8 cellular contexts compared by ENCODE assay signal in genomic region chr7:74612015-74612829, GRCh38. TPM values are rescaled to one million over a fixed set of nuclear protein-coding genes. Genes with fewer than 3 reads are reported as not detected.
DNase-seq lines count a peak whose midpoint lies in the region; ATAC-seq and TF ChIP-seq lines count a peak whose summit lies in the region.

No MANE protein-coding gene starts in this region.

- no peak overlapping the region for H3K4me3 Mint-ChIP-seq in stimulated activated naive CD8-positive, alpha-beta T cell treated with anti-CD3 and anti-CD28 coated beads, Interleukin-15, amount 100 ng/mL, for 72 hours

- H3K27ac Mint-ChIP-seq in stimulated activated naive CD8-positive, alpha-beta T cell treated with anti-CD3 and anti-CD28 coated beads, Interleukin-15, amount 100 ng/mL, for 72 hours: peak overlapping the region in 1 of 2 donors; percentile 29

- no peaks in the 10 kb centered on the region for H3K27me3 ChIP-seq in MG63
- H3K27me3 ChIP-seq in right atrium auricular region: no peaks in the 10 kb centered on the region
- H3K27me3 ChIP-seq in stomach smooth muscle (ENCODE audit: control insufficient read depth in 1 of 2, insufficient read depth in 2 of 2, low read length in 2 of 2): no peaks in the 10 kb centered on the region

- no peak for ATAC-seq in HG02623 (IDR thresholded peaks at IDR 0.05; ENCODE audit: unreplicated experiment)
- no peak for ATAC-seq in stimulated activated naive CD8-positive, alpha-beta T cell treated with anti-CD3 and anti-CD28 coated beads, Interleukin-15, amount 100 ng/mL, for 72 hours

- TF ChIP-seq POLR2A in erythroblast (IDR thresholded peaks at IDR 0.05; ENCODE audit: low read length): no peak

- peaks cover 18% of the 10 kb centered on the region for H3K4me1 Mint-ChIP-seq in stimulated activated naive CD8-positive, alpha-beta T cell treated with anti-CD3 and anti-CD28 coated beads, Interleukin-15, amount 100 ng/mL, for 72 hours

- H3K4me1 ChIP-seq in right atrium auricular region (peaks cover 0 to 8% of the 10 kb centered on the region in 2 donors), stomach smooth muscle (ENCODE audit: control insufficient read depth, insufficient read depth, low read length) (peaks cover 13% of the 10 kb centered on the region)

- H3K27ac ChIP-seq in right atrium auricular region: peak overlapping the region; percentile 13 to 83
- peak overlapping the region; percentile 83 for H3K27ac ChIP-seq in stomach smooth muscle (ENCODE audit: low read length)

- DNase-seq in MG63 (peak; percentile 44), UCSD-AML1 (lab: John Stamatoyannopoulos, UW; ENCODE audit: unreplicated experiment) (peak; percentile 22), right atrium auricular region (ENCODE audit: low spot score) (no peak), erythroblast (lab: John Stamatoyannopoulos, UW) (no peak)
- DNase-seq in activated CD8-positive, alpha-beta memory T cell treated with anti-CD3 and anti-CD28 coated beads for 24 hours: no peak
- no peak for DNase-seq in stimulated activated naive CD8-positive, alpha-beta T cell treated with anti-CD3 and anti-CD28 coated beads, Interleukin-15, amount 100 ng/mL, for 72 hours

- H3K4me3 ChIP-seq in MG63 (no peak overlapping the region), right atrium auricular region (no peak overlapping the region), stomach smooth muscle (ENCODE audit: low read length in 2 of 2) (no peak overlapping the region)

- H3K36me3 ChIP-seq in MG63 (no peaks in the 10 kb centered on the region), right atrium auricular region (no peaks in the 10 kb centered on the region), stomach smooth muscle (ENCODE audit: control insufficient read depth in 2 of 2, insufficient read depth in 2 of 2, low read length in 2 of 2) (no peaks in the 10 kb centered on the region)

- H3K9ac ChIP-seq in stomach smooth muscle (ENCODE audit: low read length in 2 of 2): peak overlapping the region in 1 of 2 donors; percentile 36

- no peaks in the 10 kb centered on the region for H3K9me3 Mint-ChIP-seq in stimulated activated naive CD8-positive, alpha-beta T cell treated with anti-CD3 and anti-CD28 coated beads, Interleukin-15, amount 100 ng/mL, for 72 hours

- no peak for TF ChIP-seq CTCF in right atrium auricular region (IDR thresholded peaks at IDR 0.05)

- H3K27me3 Mint-ChIP-seq in stimulated activated naive CD8-positive, alpha-beta T cell treated with anti-CD3 and anti-CD28 coated beads, Interleukin-15, amount 100 ng/mL, for 72 hours: peaks cover 9% of the 10 kb centered on the region

- H3K9me3 ChIP-seq in MG63: no peaks in the 10 kb centered on the region
- H3K9me3 ChIP-seq in right atrium auricular region: no peaks in the 10 kb centered on the region
- no peaks in the 10 kb centered on the region for H3K9me3 ChIP-seq in stomach smooth muscle (ENCODE audit: control insufficient read depth in 2 of 2, low read length in 2 of 2)

RNA-seq across cellular contexts. Expression of gene GTF2I, which starts 45.3 kb away (rescaled TPM):
- total RNA-seq in MG63 (2014; rRNA removed; shearing (Covaris generic); ENCODE audit: low replicate concordance): 57.8 and 144 TPM in 2 replicates
- 100 to 1,000 TPM in 1 of 2 donors, 10 to 100 TPM in 1; 74.3 to 107 TPM for total RNA-seq in right atrium auricular region

Comparison
In these comparisons a context has a peak if more than half of its experiments do, and no peak if none do; other contexts are left out.
1. DNase-seq: peak in MG63 (single experiment) and UCSD-AML1 (single experiment); none in right atrium auricular region (single experiment), activated CD8-positive, alpha-beta memory T cell treated with anti-CD3 and anti-CD28 coated beads for 24 hours (single experiment), erythroblast (0 of 2) and stimulated activated naive CD8-positive, alpha-beta T cell treated with anti-CD3 and anti-CD28 coated beads, Interleukin-15, amount 100 ng/mL, for 72 hours (0 of 2).